Comparison of ENCODE assay signal across 1 cellular context in genomic region chr16:29973384-29974246, GRCh38.
TF ChIP-seq lines count a peak whose summit lies in the region.

Gene TAOK2 (plus strand): TSS chr16:29973868. CDS start chr16:29977773, 3,905 bp downstream.

TF ChIP-seq in H1, 55 proteins besides CTCF, POLR2A, EP300 and RAD21:
- TF ChIP-seq ASH2L (IDR thresholded peaks at IDR 0.05; ENCODE audit: low read length) (peak; percentile 38), TBP (IDR thresholded peaks at IDR 0.05; ENCODE audit: low read depth, low read length) (peak; percentile 24; the same call in 1 of the 2 replicates), EGR1 (IDR thresholded peaks at IDR 0.05; ENCODE audit: borderline replicate concordance, low read depth, low read length) (peak; percentile 78), KDM1A (IDR thresholded peaks at IDR 0.05; ENCODE audit: borderline replicate concordance, low read length) (0 out of 2 replicates have a peak, but pooled peaks have one; percentile 85), EZH2 (IDR thresholded peaks at IDR 0.05; ENCODE audit: low read depth, low read length, severe bottlenecking) (no peak), JUND (IDR thresholded peaks at IDR 0.05; ENCODE audit: low read length) (no peak), NRF1 (IDR thresholded peaks at IDR 0.05; ENCODE audit: low read depth, low read length) (peak; percentile 97), POLR2AphosphoS5 (IDR thresholded peaks at IDR 0.05; ENCODE audit: low read depth, low read length) (no peak; the same call in 1 of the 2 replicates), KDM4A (IDR thresholded peaks at IDR 0.05; ENCODE audit: low read depth, low read length, severe bottlenecking) (no peak), E2F6 (IDR thresholded peaks at IDR 0.05) (peak; percentile 100), SIX5 (IDR thresholded peaks at IDR 0.05; ENCODE audit: low read depth, low read length) (no peak), SIN3A (conservative IDR thresholded peaks at IDR 0.05 in 1 of 2, IDR thresholded peaks at IDR 0.05 in 1 of 2; ENCODE audit: low read depth in 1 of 2, low read length in 2 of 2) (peak in 1 of 2 experiments; percentile 89; a peak in 2 of 4 replicates), HDAC2 (IDR thresholded peaks at IDR 0.05; ENCODE audit: borderline replicate concordance in 1 of 2, low read depth in 2 of 2, low read length in 2 of 2) (peak in 1 of 2 experiments; percentile 95; a peak in 2 of 4 replicates), TCF12 (IDR thresholded peaks at IDR 0.05; ENCODE audit: low read depth, low read length) (no peak), RBBP5 (IDR thresholded peaks at IDR 0.05; ENCODE audit: borderline replicate concordance, low read depth, low read length) (0 out of 2 replicates have a peak, but pooled peaks have one; percentile 52), SP4 (IDR thresholded peaks at IDR 0.05; ENCODE audit: low read length) (peak; percentile 93), YY1 (IDR thresholded peaks at IDR 0.05; ENCODE audit: low read depth, low read length) (peak; percentile 86), TEAD4 (IDR thresholded peaks at IDR 0.05; ENCODE audit: low read depth, low read length) (no peak), SP1 (IDR thresholded peaks at IDR 0.05; ENCODE audit: low read depth, low read length) (peak; percentile 19; the same call in 1 of the 2 replicates), TAF1 (IDR thresholded peaks at IDR 0.05; ENCODE audit: low read depth, low read length) (peak; percentile 57; the same call in 1 of the 2 replicates), PHF8 (conservative IDR thresholded peaks at IDR 0.05; ENCODE audit: low read depth, low read length) (peak; percentile 54; the same call in 1 of the 2 replicates), CREB1 (IDR thresholded peaks at IDR 0.05) (peak; percentile 66; the same call in 1 of the 2 replicates), RFX5 (IDR thresholded peaks at IDR 0.05; ENCODE audit: borderline replicate concordance, low read depth, low read length) (peak; percentile 90), NANOG (IDR thresholded peaks at IDR 0.05; ENCODE audit: insufficient read depth, low read depth, low read length, poor library complexity, severe bottlenecking) (no peak)
- TF ChIP-seq, protein P1, sequence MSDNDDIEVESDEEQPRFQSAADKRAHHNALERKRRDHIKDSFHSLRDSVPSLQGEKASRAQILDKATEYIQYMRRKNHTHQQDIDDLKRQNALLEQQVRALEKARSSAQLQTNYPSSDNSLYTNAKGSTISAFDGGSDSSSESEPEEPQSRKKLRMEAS (IDR thresholded peaks at IDR 0.05): peak; percentile 99
